Comparison of ENCODE assay signal across 4 cellular contexts in genomic region chr5:145616738-145617137, GRCh38.
DNase-seq lines count a peak whose midpoint lies in the region; ATAC-seq, FAIRE-seq and TF ChIP-seq lines count a peak whose summit lies in the region.
"Not testable (repeated sequence)": the region's sequence is repeated elsewhere in the genome, so short reads cannot be mapped to it uniquely, and the experiment has no call there.

No MANE protein-coding gene starts in this region.

- H3F3A ChIP-seq in GM23338 (replicated peaks; ENCODE audit: low read depth) = not testable (repeated sequence)

- peak overlapping the region; percentile 79; the same call in 1 of the 2 replicates for H3K27ac Mint-ChIP-seq in GM23338

- not testable (repeated sequence) for H3K27me3 Mint-ChIP-seq in GM23338 (ENCODE audit: insufficient read depth, low read depth, poor library complexity)

- H2AFZ ChIP-seq in GM23338; H1 (ENCODE audit: low read length): not testable (repeated sequence)

- H4K91ac ChIP-seq in H1 (replicated peaks; ENCODE audit: insufficient read length, low read length) = not testable (repeated sequence)

- not testable (repeated sequence) for H2BK15ac ChIP-seq in H1 (ENCODE audit: low read length)

- POLR2A ChIA-PET in H1 (lab: Charles Lee; ENCODE audit: partially characterized antibody) = not testable (repeated sequence)

- not testable (repeated sequence) for H3K4me3 Mint-ChIP-seq in GM23338

- H4K20me1 ChIP-seq in GM23338 (replicated peaks; ENCODE audit: insufficient read depth); H1 (replicated peaks in 1 of 2; ENCODE audit: control insufficient read depth in 1 of 2, insufficient read depth in 2 of 2, low read length in 2 of 2): not testable (repeated sequence)

- TF ChIP-seq EP300 in H1 (IDR thresholded peaks at IDR 0.05; ENCODE audit: borderline replicate concordance in 1 of 2, low read depth in 2 of 2, low read length in 2 of 2) = not testable (repeated sequence)

- H2AK5ac ChIP-seq in H1 (ENCODE audit: low read depth, low read length) = not testable (repeated sequence)

- peaks cover 16% of the 10 kb centered on the region for H3K4me1 Mint-ChIP-seq in GM23338

- H3K9me3 ChIP-seq in HUES48 (ENCODE audit: control insufficient read depth, insufficient read depth, low read length) (peaks cover 24% of the 10 kb centered on the region), H1 (ENCODE audit: insufficient read depth in 2 of 2, low read depth in 1 of 2, low read length in 1 of 2) (peaks cover 0 to 16% of the 10 kb centered on the region in 2 experiments; a peak in 2 of 4 replicates)
- H3K9me3 ChIP-seq in NT2/D1 (ENCODE audit: insufficient read depth, low read length) = not testable (repeated sequence)

- not testable (repeated sequence) for TF ChIP-seq POLR2A in H1 (IDR thresholded peaks at IDR 0.05; ENCODE audit: control extremely low read depth in 1 of 2, low read depth in 2 of 2, low read length in 2 of 2)

- 0 out of 2 replicates have a peak overlapping the region, but pooled peaks have one; percentile 29 for H3K4me2 ChIP-seq in GM23338
- not testable (repeated sequence) for H3K4me2 ChIP-seq in H1 (ENCODE audit: insufficient read depth in 1 of 2, low read depth in 2 of 2, low read length in 2 of 2)

- CTCF ChIA-PET in H1 (lab: Charles Lee; ENCODE audit: partially characterized antibody) = not testable (repeated sequence)

- not testable (repeated sequence) for H3K23me2 ChIP-seq in H1 (ENCODE audit: low read depth, low read length)

- not testable (repeated sequence) for H2BK12ac ChIP-seq in H1 (ENCODE audit: low read depth, low read length)

- H3K27ac ChIP-seq in GM23338 (ENCODE audit: low read depth) (peak overlapping the region; percentile 87), HUES48 (ENCODE audit: low read depth, low read length) (peak overlapping the region; percentile 87)
- H3K27ac ChIP-seq in H1 (ENCODE audit: low read depth, low read length) = not testable (repeated sequence)

- H3K4ac ChIP-seq in H1 (replicated peaks; ENCODE audit: insufficient read length, low read depth, low read length) = not testable (repeated sequence)

- TF ChIP-seq CTCF in GM23338 (conservative IDR thresholded peaks at IDR 0.05; ENCODE audit: low read depth in 2 of 2); H1 (IDR thresholded peaks at IDR 0.05; ENCODE audit: control extremely low read depth in 1 of 3, insufficient read depth in 1 of 3, low read depth in 1 of 3, low read length in 3 of 3): not testable (repeated sequence)

- not testable (repeated sequence) for TF ChIP-seq RAD21 in H1 (IDR thresholded peaks at IDR 0.05 in 1 of 2, conservative IDR thresholded peaks at IDR 0.05 in 1 of 2; ENCODE audit: low read depth in 2 of 2, low read length in 2 of 2)

- DNase-seq in GM23338 (ENCODE audit: low spot score) = peak; percentile 30
- DNase-seq in NT2/D1 (ENCODE audit: low read depth, low spot score) = peak; percentile 15
- peak in 1 of 2 experiments; percentile 52 for DNase-seq in H1 (ENCODE audit: low read depth in 1 of 2, low spot score in 2 of 2)

- not testable (repeated sequence) for H3K36me3 ChIP-seq in GM23338 (ENCODE audit: insufficient read depth); HUES48 (ENCODE audit: control insufficient read depth, insufficient read depth, low read length); NT2/D1 (ENCODE audit: insufficient read depth, insufficient read length, low read length); H1 (ENCODE audit: control insufficient read depth in 2 of 4, insufficient read depth in 4 of 4, low read length in 3 of 4)

- H3K18ac ChIP-seq in H1 (ENCODE audit: extremely low read depth, low read length) = not testable (repeated sequence)

- ATAC-seq in GM23338 = not testable (repeated sequence)

- 52% methylated on average over 7 of the region's 7 CpGs; no CpG with 5 or more reads in 1 of the 2 experiments for WGBS in H1 (ENCODE audit: extremely low coverage in 1 of 2, insufficient coverage in 1 of 2, insufficient read length in 1 of 2, insufficient replicate concordance in 2 of 2, low coverage in 1 of 2, low lambda C conversion rate in 2 of 2, missing lambda C conversion rate in 1 of 2), 2 experiments

- not testable (repeated sequence) for H3K79me2 ChIP-seq in GM23338 (replicated peaks; ENCODE audit: insufficient read depth); H1 (ENCODE audit: control insufficient read depth in 1 of 2, insufficient read depth in 2 of 2, low read length in 2 of 2)

- not testable (repeated sequence) for H3K14ac ChIP-seq in H1 (ENCODE audit: insufficient read length)

- H3K9ac ChIP-seq in HUES48 (ENCODE audit: low read depth, low read length); NT2/D1 (ENCODE audit: insufficient read length, low read depth); H1 (replicated peaks in 1 of 4; ENCODE audit: extremely low read depth in 1 of 4, low read depth in 3 of 4, low read length in 3 of 4): not testable (repeated sequence)

- H3K9me3 Mint-ChIP-seq in GM23338 = peaks cover 45% of the 10 kb centered on the region

- not testable (repeated sequence) for H3K9me2 ChIP-seq in GM23338 (ENCODE audit: insufficient read depth)

- not testable (repeated sequence) for H2BK20ac ChIP-seq in H1 (ENCODE audit: low read length)

- H3K23ac ChIP-seq in H1 (ENCODE audit: insufficient read length) = not testable (repeated sequence)

- H4K5ac ChIP-seq in H1 (ENCODE audit: insufficient read length, low read depth, low read length) = not testable (repeated sequence)

- H3K27me3 ChIP-seq in GM23338 (ENCODE audit: insufficient read depth); HUES48 (ENCODE audit: control insufficient read depth, insufficient read depth, low read length); NT2/D1 (ENCODE audit: insufficient read depth, insufficient read length); H1 (replicated peaks in 1 of 4; ENCODE audit: control insufficient read depth in 3 of 4, extremely low read depth in 1 of 4, insufficient read depth in 3 of 4, low read length in 3 of 4): not testable (repeated sequence)

- H3K4me1 ChIP-seq in GM23338 (ENCODE audit: insufficient read depth) = peaks cover 12% of the 10 kb centered on the region; the same call in 1 of the 2 replicates
- not testable (repeated sequence) for H3K4me1 ChIP-seq in HUES48 (ENCODE audit: control insufficient read depth, insufficient read depth, low read length); NT2/D1 (ENCODE audit: insufficient read depth, insufficient read length); H1 (replicated peaks in 1 of 4; ENCODE audit: control insufficient read depth in 3 of 4, insufficient read depth in 4 of 4, low read length in 3 of 4)

- not testable (repeated sequence) for H3K79me1 ChIP-seq in H1 (ENCODE audit: low read depth, low read length)

- not testable (repeated sequence) for H2BK120ac ChIP-seq in H1 (replicated peaks; ENCODE audit: low read depth, low read length)

- H3K36me3 Mint-ChIP-seq in GM23338 (ENCODE audit: low read depth) = peaks cover 46% of the 10 kb centered on the region

- 0 out of 2 replicates have a peak overlapping the region, but pooled peaks have one; percentile 9 for H3K4me3 ChIP-seq in GM23338
- H3K4me3 ChIP-seq in HUES48 (ENCODE audit: low read depth, low read length); NT2/D1 (ENCODE audit: insufficient read length, low read depth); H1 (ENCODE audit: extremely low read depth in 1 of 4, insufficient read depth in 2 of 4, low read depth in 3 of 4, low read length in 4 of 4): not testable (repeated sequence)

- H2BK5ac ChIP-seq in H1 (ENCODE audit: low read depth, low read length) = not testable (repeated sequence)

- H4K8ac ChIP-seq in H1 (ENCODE audit: extremely low read depth, insufficient read depth, low read length) = not testable (repeated sequence)

- not testable (repeated sequence) for H3K56ac ChIP-seq in H1 (replicated peaks; ENCODE audit: insufficient read length, low read depth, low read length)

- FAIRE-seq in H1 (lab: Jason Lieb, UNC) = not testable (repeated sequence)

TF ChIP-seq in H1, 55 proteins besides CTCF, POLR2A, EP300 and RAD21:
- TF ChIP-seq YY1 (IDR thresholded peaks at IDR 0.05; ENCODE audit: low read depth, low read length) = peak; percentile 69; the same call in 1 of the 2 replicates
